In genomic region chr20:3914446-3914845, GRCh38 we compare ENCODE assay signal across 1 cellular context.
TF ChIP-seq lines count a peak whose summit lies in the region.

No MANE protein-coding gene starts in this region.

TF ChIP-seq in HepG2, 621 proteins besides CTCF, POLR2A, EP300 and RAD21:
- TF ChIP-seq ZNF550 (CRISPR knock-in tag; IDR thresholded peaks at IDR 0.05; ENCODE audit: borderline replicate concordance): 0 out of 2 replicates have a peak, but pooled peaks have one; percentile 74
- no peak for TF ChIP-seq NR2C2 (CRISPR knock-in tag; IDR thresholded peaks at IDR 0.05; ENCODE audit: borderline replicate concordance)
- TF ChIP-seq RBM22 (optimal IDR thresholded peaks at IDR 0.05; ENCODE audit: low read length): peak; percentile 83
- no peak for TF ChIP-seq ZNF557 (CRISPR knock-in tag; IDR thresholded peaks at IDR 0.05)
- no peak for TF ChIP-seq TEAD3 (CRISPR knock-in tag; optimal IDR thresholded peaks at IDR 0.05; ENCODE audit: borderline replicate concordance)
- TF ChIP-seq TOPORS (CRISPR knock-in tag; IDR thresholded peaks at IDR 0.05): no peak
- TF ChIP-seq ZNF749 (CRISPR knock-in tag; IDR thresholded peaks at IDR 0.05; ENCODE audit: borderline replicate concordance): no peak
- TF ChIP-seq ZNF841 (CRISPR knock-in tag; IDR thresholded peaks at IDR 0.05; ENCODE audit: borderline replicate concordance): no peak
- TF ChIP-seq HMG20B (CRISPR knock-in tag; conservative IDR thresholded peaks at IDR 0.05): no peak
- TF ChIP-seq CBX5 (CRISPR knock-in tag; IDR thresholded peaks at IDR 0.05; ENCODE audit: borderline replicate concordance): no peak
- TF ChIP-seq HDAC1 (CRISPR knock-in tag; IDR thresholded peaks at IDR 0.05): no peak
- TF ChIP-seq ZBTB1 (CRISPR knock-in tag; IDR thresholded peaks at IDR 0.05; ENCODE audit: borderline replicate concordance): no peak
- no peak for TF ChIP-seq FIP1L1 (IDR thresholded peaks at IDR 0.05; ENCODE audit: borderline replicate concordance, insufficient read depth, low read depth, low read length)
- TF ChIP-seq ZNF83 (CRISPR knock-in tag; IDR thresholded peaks at IDR 0.05; ENCODE audit: borderline replicate concordance): no peak
- TF ChIP-seq NCOA2 (CRISPR knock-in tag; IDR thresholded peaks at IDR 0.05): no peak
